In the genomic region with DNA sequence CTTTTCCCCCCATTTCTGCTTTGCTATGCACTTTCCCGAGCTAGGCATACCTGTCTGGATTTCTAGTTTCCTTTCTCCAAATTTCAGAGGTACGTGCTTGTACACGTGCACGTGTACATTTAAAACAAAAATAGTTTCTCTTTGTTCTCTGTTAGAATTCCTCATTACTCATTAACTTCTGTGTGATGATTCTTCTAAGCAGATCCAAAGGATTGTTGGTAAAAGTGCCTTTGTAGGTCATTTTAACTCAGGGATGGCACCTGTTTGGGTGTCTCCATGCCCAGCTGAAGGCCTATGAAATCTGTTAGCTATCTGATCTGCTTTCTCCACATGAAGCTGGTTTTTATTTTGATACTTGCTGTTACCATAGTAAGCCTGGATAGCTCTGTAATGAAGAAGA, we compare ENCODE assay signal across 21 cellular contexts.
"Had no signal": no experiment of that assay in that cellular context is flagged by ENCODE, and none has a peak within 500 bp of the region (broad histone marks: within the 10 kb centered on the region; RNA-seq: fewer than 3 reads in every experiment).

No MANE protein-coding gene starts in this region.

- H3K27ac Mint-ChIP-seq: activated CD4-positive, alpha-beta T cell treated with anti-CD3 and anti-CD28 coated beads, Interleukin-2, amount 10 ng/mL, durations not matched to agents 7 days and 5 days; activated CD8-positive, alpha-beta T cell treated with anti-CD3 and anti-CD28 coated beads, Interleukin-2, amount 10 ng/mL, durations not matched to agents 7 days and 5 days; activated naive CD4-positive, alpha-beta T cell treated with anti-CD3 and anti-CD28 coated beads for 36 hours; natural killer cell; stimulated activated naive CD8-positive, alpha-beta T cell treated with anti-CD3 and anti-CD28 coated beads, Interleukin-15, Interleukin-2, amounts not matched to agents 100 ng/mL and 50 ng/mL, for 24 hours had no signal

- H3K36me3 ChIP-seq: brain microvascular endothelial cell, colonic mucosa, right atrium auricular region, vagina had no signal

- H3K4me3 ChIP-seq: colonic mucosa, lung, right atrium auricular region, vagina had no signal

- H3K36me3 Mint-ChIP-seq: natural killer cell had no signal

- H3K4me1 ChIP-seq: colonic mucosa, right atrium auricular region, vagina had no signal

- DNase-seq: activated CD4-positive, alpha-beta T cell treated with anti-CD3 and anti-CD28 coated beads, Interleukin-2, amount 10 ng/mL, durations not matched to agents 7 days and 5 days; activated CD4-positive, CD25-positive, alpha-beta regulatory T cell; activated CD8-positive, alpha-beta T cell treated with anti-CD3 and anti-CD28 coated beads, Interleukin-2, amount 10 ng/mL, durations not matched to agents 7 days and 5 days; activated naive CD4-positive, alpha-beta T cell treated with anti-CD3 and anti-CD28 coated beads for 36 hours; activated T-cell treated with anti-CD3 and anti-CD28 coated beads, Interleukin-2, amount 50 U/mL, for 4 hours; aorta; brain microvascular endothelial cell; colonic mucosa; left cardiac atrium; natural killer cell; nucleus accumbens; posterior cingulate gyrus; T-helper 1 cell; T-helper 9 cell; trophoblast cell had no signal

- H3K27me3 ChIP-seq: brain microvascular endothelial cell, colonic mucosa, right atrium auricular region, vagina had no signal

- H3K9me3 Mint-ChIP-seq: activated CD4-positive, alpha-beta T cell treated with anti-CD3 and anti-CD28 coated beads, Interleukin-2, amount 10 ng/mL, durations not matched to agents 7 days and 5 days; central memory CD8-positive, alpha-beta T cell; natural killer cell; stimulated activated naive CD8-positive, alpha-beta T cell treated with anti-CD3 and anti-CD28 coated beads, Interleukin-15, Interleukin-2, amounts not matched to agents 100 ng/mL and 50 ng/mL, for 24 hours had no signal

- H3K27ac ChIP-seq: brain microvascular endothelial cell, colonic mucosa, right atrium auricular region, vagina had no signal

- FAIRE-seq: frontal cortex had no signal

- H3K9me3 ChIP-seq: colonic mucosa, right atrium auricular region, vagina had no signal

- H3K4me3 Mint-ChIP-seq: activated CD4-positive, alpha-beta T cell treated with anti-CD3 and anti-CD28 coated beads, Interleukin-2, amount 10 ng/mL, durations not matched to agents 7 days and 5 days; activated CD8-positive, alpha-beta T cell treated with anti-CD3 and anti-CD28 coated beads, Interleukin-2, amount 10 ng/mL, durations not matched to agents 7 days and 5 days; activated naive CD4-positive, alpha-beta T cell treated with anti-CD3 and anti-CD28 coated beads for 36 hours; activated T-cell treated with anti-CD3 and anti-CD28 coated beads, Interleukin-2, amount 50 U/mL, for 4 hours; central memory CD8-positive, alpha-beta T cell; natural killer cell; stimulated activated naive CD8-positive, alpha-beta T cell treated with anti-CD3 and anti-CD28 coated beads, Interleukin-15, Interleukin-2, amounts not matched to agents 100 ng/mL and 50 ng/mL, for 24 hours had no signal
